ENCODE assay signal across 1 cellular context in genomic region chr12:125065021-125065752, GRCh38.
TF ChIP-seq lines count a peak whose summit lies in the region.

Gene AACS, plus strand, starts transcription at chr12:125065435. Its CDS starts 150 bp downstream, at chr12:125065585.

TF ChIP-seq in GM12878, 131 proteins besides CTCF, POLR2A, EP300 and RAD21 (continued from another document and continues in another):
- TF ChIP-seq ZBTB11 (CRISPR knock-in tag; IDR thresholded peaks at IDR 0.05) (no peak), SRF (IDR thresholded peaks at IDR 0.05; ENCODE audit: low read depth in 2 of 2, low read length in 2 of 2) (peak in 1 of 2 experiments; percentile 60; a peak in 1 of 4 replicates), KLF5 (IDR thresholded peaks at IDR 0.05; ENCODE audit: partially characterized antibody) (no peak), HSF1 (IDR thresholded peaks at IDR 0.05; ENCODE audit: low read depth, low read length) (no peak), ATF2 (IDR thresholded peaks at IDR 0.05; ENCODE audit: low read length) (no peak), ATF3 (IDR thresholded peaks at IDR 0.05; ENCODE audit: borderline replicate concordance, extremely low read depth, low read depth, low read length) (no peak), STAT1 (conservative IDR thresholded peaks at IDR 0.05) (no peak), STAT3 (IDR thresholded peaks at IDR 0.05; ENCODE audit: low read depth, low read length) (no peak), IRF4 (IDR thresholded peaks at IDR 0.05; ENCODE audit: low read depth, low read length) (0 out of 2 replicates have a peak, but pooled peaks have one; percentile 15), PRDM15 (CRISPR knock-in tag; IDR thresholded peaks at IDR 0.05) (no peak), GABPA (IDR thresholded peaks at IDR 0.05; ENCODE audit: low read depth) (no peak), REST (IDR thresholded peaks at IDR 0.05; ENCODE audit: low read depth, low read length) (no peak), FOXK2 (IDR thresholded peaks at IDR 0.05) (no peak), ZBTB33 (IDR thresholded peaks at IDR 0.05) (no peak), NFYA (IDR thresholded peaks at IDR 0.05; ENCODE audit: borderline replicate concordance, low read depth, low read length) (no peak), ZNF274 (IDR thresholded peaks at IDR 0.05; ENCODE audit: insufficient read depth, insufficient read length) (no peak), NR2F1 (conservative IDR thresholded peaks at IDR 0.05) (no peak), EGR1 (IDR thresholded peaks at IDR 0.05; ENCODE audit: borderline replicate concordance in 1 of 2, low read depth in 2 of 2, low read length in 2 of 2) (0 out of 3 replicates have a peak, but pooled peaks of 1 of the 2 experiments have one; percentile 5), SIX5 (IDR thresholded peaks at IDR 0.05; ENCODE audit: low read depth, low read length, severe bottlenecking) (no peak), TARDBP (IDR thresholded peaks at IDR 0.05; ENCODE audit: borderline replicate concordance) (no peak), BACH1 (IDR thresholded peaks at IDR 0.05; ENCODE audit: borderline replicate concordance) (no peak), NKRF (conservative IDR thresholded peaks at IDR 0.05) (peak; percentile 70), MYC (IDR thresholded peaks at IDR 0.05; ENCODE audit: insufficient read depth, insufficient read length, insufficient replicate concordance, low read length, severe bottlenecking) (no peak), E2F4 (IDR thresholded peaks at IDR 0.05; ENCODE audit: low read depth, low read length) (no peak), CHD1 (IDR thresholded peaks at IDR 0.05; ENCODE audit: low read depth, low read length) (no peak), MYB (IDR thresholded peaks at IDR 0.05; ENCODE audit: borderline replicate concordance, low read depth, low read length) (no peak), EED (IDR thresholded peaks at IDR 0.05; ENCODE audit: low read depth) (no peak), NR2C2 (IDR thresholded peaks at IDR 0.05; ENCODE audit: borderline replicate concordance, control insufficient read depth, insufficient read length, low read depth) (no peak), CEBPB (IDR thresholded peaks at IDR 0.05; ENCODE audit: borderline replicate concordance in 1 of 2, low read depth in 2 of 2, low read length in 2 of 2) (no peak), NBN (IDR thresholded peaks at IDR 0.05) (no peak), ESRRA (IDR thresholded peaks at IDR 0.05; ENCODE audit: low read length) (no peak), GATAD2B (conservative IDR thresholded peaks at IDR 0.05; ENCODE audit: low read depth) (peak; percentile 56; the same call in 1 of the 2 replicates), USF2 (IDR thresholded peaks at IDR 0.05; ENCODE audit: borderline replicate concordance, low read depth, low read length) (no peak), KAT2A (conservative IDR thresholded peaks at IDR 0.05; ENCODE audit: control insufficient read depth, low read depth, low read length) (no peak), ZSCAN29 (IDR thresholded peaks at IDR 0.05) (no peak), POLR2AphosphoS2 (IDR thresholded peaks at IDR 0.05; ENCODE audit: low read depth, low read length) (0 out of 2 replicates have a peak, but pooled peaks have one; percentile 40)
